ENCODE assay signal across 17 cellular contexts in genomic region chr16:85677383-85677967, GRCh38.
"Had no signal": no experiment of that assay in that cellular context is flagged by ENCODE, and none has a peak within 500 bp of the region (broad histone marks: within the 10 kb centered on the region; RNA-seq: fewer than 3 reads in every experiment).

No MANE protein-coding gene starts in this region.

- H3K27ac Mint-ChIP-seq: activated CD4-positive, alpha-beta memory T cell treated with anti-CD3 and anti-CD28 coated beads for 36 hours; activated T-helper 1 cell treated with anti-CD3 and anti-CD28 coated beads, Interleukin-12 subunit alpha, Interleukin-12 subunit beta, Interleukin-2, Interleukin-4 antibody, amounts not matched to agents 30 ng/mL and 10 ng/mL and 1 ng/mL, durations not matched to agents 14 hours and 24 hours and 36 hours; progenitor cell of endocrine pancreas; type B pancreatic cell had no signal

- H3K27me3 Mint-ChIP-seq: activated CD4-positive, alpha-beta memory T cell treated with anti-CD3 and anti-CD28 coated beads for 36 hours; naive thymus-derived CD8-positive, alpha-beta T cell; progenitor cell of endocrine pancreas; type B pancreatic cell had no signal

- H3K9me3 Mint-ChIP-seq: activated CD4-positive, alpha-beta memory T cell treated with anti-CD3 and anti-CD28 coated beads for 36 hours; activated T-helper 1 cell treated with anti-CD3 and anti-CD28 coated beads, Interleukin-12 subunit alpha, Interleukin-12 subunit beta, Interleukin-2, Interleukin-4 antibody, amounts not matched to agents 30 ng/mL and 10 ng/mL and 1 ng/mL, durations not matched to agents 14 hours and 24 hours and 36 hours; naive thymus-derived CD8-positive, alpha-beta T cell; type B pancreatic cell had no signal

- DNase-seq: activated CD4-positive, alpha-beta memory T cell treated with anti-CD3 and anti-CD28 coated beads for 36 hours; activated CD8-positive, alpha-beta memory T cell treated with anti-CD3 and anti-CD28 coated beads, Interleukin-2, amount 50 U/mL, for 48 hours; activated naive CD4-positive, alpha-beta T cell treated with Interleukin-2 at 50 U/mL for 16 hours; dorsolateral prefrontal cortex; erythroblast; gastrocnemius medialis; left lung; small intestine; stimulated activated CD4-positive, alpha-beta T cell treated with anti-CD3 and anti-CD28 coated beads, Interleukin-4, amount 100 ng/mL, for 4 hours; stimulated activated CD8-positive, alpha-beta memory T cell treated with anti-CD3 and anti-CD28 coated beads, Interleukin-4, amount 100 ng/mL, for 48 hours; stimulated activated naive CD8-positive, alpha-beta T cell treated with anti-CD3 and anti-CD28 coated beads, Interleukin-15, Interleukin-2, amounts not matched to agents 100 U/mL and 50 U/mL, for 24 hours; T-helper 9 cell had no signal

- H3K4me3 Mint-ChIP-seq: activated CD4-positive, alpha-beta memory T cell treated with anti-CD3 and anti-CD28 coated beads for 36 hours; activated T-helper 1 cell treated with anti-CD3 and anti-CD28 coated beads, Interleukin-12 subunit alpha, Interleukin-12 subunit beta, Interleukin-2, Interleukin-4 antibody, amounts not matched to agents 30 ng/mL and 10 ng/mL and 1 ng/mL, durations not matched to agents 14 hours and 24 hours and 36 hours; naive thymus-derived CD8-positive, alpha-beta T cell; type B pancreatic cell had no signal

- ATAC-seq: gastrocnemius medialis; left lung; naive thymus-derived CD8-positive, alpha-beta T cell; right cardiac atrium; stimulated activated naive CD8-positive, alpha-beta T cell treated with anti-CD3 and anti-CD28 coated beads, Interleukin-15, Interleukin-2, amounts not matched to agents 100 U/mL and 50 U/mL, for 24 hours had no signal
